ENCODE assay signal across 23 cellular contexts in the genomic region with DNA sequence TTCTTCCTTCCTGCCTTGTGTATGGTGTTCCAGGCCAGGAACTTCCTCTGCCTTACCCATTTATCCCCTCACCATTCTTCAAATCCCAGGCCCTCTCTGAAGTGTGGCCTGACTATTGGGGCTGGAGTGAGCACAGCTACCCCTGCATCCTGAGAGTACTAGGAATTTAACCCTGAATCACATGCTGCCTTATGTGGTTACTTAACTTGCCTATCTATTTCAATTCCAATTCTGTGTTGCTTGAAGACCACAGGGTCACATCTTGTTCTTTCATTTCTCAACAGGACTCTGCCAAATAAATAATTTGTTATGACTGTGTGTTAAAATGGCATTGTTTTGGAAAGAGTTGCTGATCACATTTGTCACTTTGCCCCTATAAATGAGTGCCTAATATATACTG.
DNase-seq lines count a peak whose midpoint lies in the region; ATAC-seq and TF ChIP-seq lines count a peak whose summit lies in the region.
"Had no signal": no experiment of that assay in that cellular context is flagged by ENCODE, and none has a peak within 500 bp of the region (broad histone marks: within the 10 kb centered on the region; RNA-seq: fewer than 3 reads in every experiment).

No MANE protein-coding gene starts in this region.

- H3K4me3 Mint-ChIP-seq in natural killer cell: no peak overlapping the region
- H3K4me3 Mint-ChIP-seq in natural killer cell treated with Interleukin-12 subunit alpha and Interleukin-12 subunit beta and Interleukin-15 and Interleukin-18, amount 100 ng/mL, for 72 hours: no peak overlapping the region
- H3K4me3 Mint-ChIP-seq: activated CD4-positive, alpha-beta memory T cell treated with anti-CD3 and anti-CD28 coated beads for 36 hours; activated naive CD8-positive, alpha-beta T cell treated with anti-CD3 and anti-CD28 coated beads, Interleukin-2, amount 10 ng/mL, durations not matched to agents 7 days and 5 days; CD4-positive, alpha-beta T cell; dendritic cell treated with granulocyte-macrophage colony-stimulating factor and Interleukin-4, amounts not matched to agents 40 ng/mL and 50 ng/mL, for 4 days had no signal

- peaks cover 20 to 23% of the 10 kb centered on the region in 2 donors for H3K4me1 Mint-ChIP-seq in natural killer cell
- H3K4me1 Mint-ChIP-seq in natural killer cell treated with Interleukin-12 subunit alpha and Interleukin-12 subunit beta and Interleukin-15 and Interleukin-18, amount 100 ng/mL, for 72 hours (ENCODE audit: low read depth in 2 of 2): peaks cover 13 to 20% of the 10 kb centered on the region in 2 donors

- no peaks in the 10 kb centered on the region for H3K27me3 Mint-ChIP-seq in natural killer cell (ENCODE audit: low read depth in 2 of 2)
- no peaks in the 10 kb centered on the region for H3K27me3 Mint-ChIP-seq in natural killer cell treated with Interleukin-12 subunit alpha and Interleukin-12 subunit beta and Interleukin-15 and Interleukin-18, amount 100 ng/mL, for 72 hours
- H3K27me3 Mint-ChIP-seq: activated CD4-positive, alpha-beta memory T cell treated with anti-CD3 and anti-CD28 coated beads for 36 hours; activated naive CD8-positive, alpha-beta T cell treated with anti-CD3 and anti-CD28 coated beads, Interleukin-2, amount 10 ng/mL, durations not matched to agents 7 days and 5 days; CD4-positive, alpha-beta T cell; dendritic cell treated with granulocyte-macrophage colony-stimulating factor and Interleukin-4, amounts not matched to agents 40 ng/mL and 50 ng/mL, for 4 days; naive thymus-derived CD4-positive, alpha-beta T cell had no signal

- no peaks in the 10 kb centered on the region for H3K9me3 Mint-ChIP-seq in natural killer cell
- no peaks in the 10 kb centered on the region for H3K9me3 Mint-ChIP-seq in natural killer cell treated with Interleukin-12 subunit alpha and Interleukin-12 subunit beta and Interleukin-15 and Interleukin-18, amount 100 ng/mL, for 72 hours

- no peak for TF ChIP-seq CTCF in natural killer cell (IDR thresholded peaks at IDR 0.05)

- H3K4me3 ChIP-seq in mesodermal cell (ENCODE audit: extremely low read depth, insufficient read depth, low read length, poor library complexity, severe bottlenecking): no peak overlapping the region
- H3K4me3 ChIP-seq: SK-N-MC had no signal

- DNase-seq in natural killer cell (no peak), amniotic epithelial cell (ENCODE audit: low read depth) (peak; percentile 33), left lobe of liver (ENCODE audit: low spot score) (no peak), OCI-M2 (lab: John Stamatoyannopoulos, UW; ENCODE audit: unreplicated experiment) (no peak), HUDEP-2 (lab: John Stamatoyannopoulos, UW; ENCODE audit: unreplicated experiment in 76 of 76) (no peak)
- DNase-seq in natural killer cell treated with Interleukin-12 subunit alpha and Interleukin-12 subunit beta and Interleukin-15 and Interleukin-18, amount 100 ng/mL, for 72 hours (ENCODE audit: low spot score): no peak
- DNase-seq: activated CD4-positive, alpha-beta memory T cell treated with anti-CD3 and anti-CD28 coated beads for 36 hours; activated naive CD8-positive, alpha-beta T cell treated with anti-CD3 and anti-CD28 coated beads, Interleukin-2, amount 10 ng/mL, durations not matched to agents 7 days and 5 days; activated T-cell treated with anti-CD3 and anti-CD28 coated beads, Interleukin-2, amount 50 U/mL, for 48 hours; CD4-positive, alpha-beta T cell; DMS53; GF-D8; KG1; naive thymus-derived CD4-positive, alpha-beta T cell; NCI-H1048; NCI-H2029; stimulated activated CD4-positive, alpha-beta T cell treated with anti-CD3 and anti-CD28 coated beads, Interleukin-2, amount 100 ng/mL, for 24 hours; stimulated activated naive CD4-positive, alpha-beta T cell treated with Interleukin-2 at 50 U/mL for 16 hours had no signal

- no peaks in the 10 kb centered on the region for H3K9me3 ChIP-seq in mesodermal cell (ENCODE audit: control insufficient read depth, low read length)

- peak overlapping the region; percentile 3 to 12 for H3K27ac Mint-ChIP-seq in natural killer cell
- H3K27ac Mint-ChIP-seq in natural killer cell treated with Interleukin-12 subunit alpha and Interleukin-12 subunit beta and Interleukin-15 and Interleukin-18, amount 100 ng/mL, for 72 hours: peak overlapping the region in 1 of 2 donors; percentile 4
- H3K27ac Mint-ChIP-seq: activated CD4-positive, alpha-beta memory T cell treated with anti-CD3 and anti-CD28 coated beads for 36 hours; activated naive CD8-positive, alpha-beta T cell treated with anti-CD3 and anti-CD28 coated beads, Interleukin-2, amount 10 ng/mL, durations not matched to agents 7 days and 5 days; dendritic cell treated with granulocyte-macrophage colony-stimulating factor and Interleukin-4, amounts not matched to agents 40 ng/mL and 50 ng/mL, for 4 days had no signal

- peaks cover 8% of the 10 kb centered on the region for H3K36me3 Mint-ChIP-seq in natural killer cell
- peaks cover 25% of the 10 kb centered on the region for H3K36me3 Mint-ChIP-seq in natural killer cell treated with Interleukin-12 subunit alpha and Interleukin-12 subunit beta and Interleukin-15 and Interleukin-18, amount 100 ng/mL, for 72 hours

- H3K4me1 ChIP-seq in mesodermal cell (ENCODE audit: control insufficient read depth, insufficient read depth, low read length, poor library complexity, severe bottlenecking): peaks cover 6% of the 10 kb centered on the region
- H3K4me1 ChIP-seq: parathyroid adenoma had no signal

- ATAC-seq in natural killer cell: no peak
- ATAC-seq in natural killer cell treated with Interleukin-12 subunit alpha and Interleukin-12 subunit beta and Interleukin-15 and Interleukin-18, amount 100 ng/mL, for 72 hours: no peak
- ATAC-seq in left lobe of liver: no peak
- ATAC-seq in HG02610 (IDR thresholded peaks at IDR 0.05; ENCODE audit: unreplicated experiment): no peak
- ATAC-seq: naive thymus-derived CD4-positive, alpha-beta T cell had no signal

- H3K27ac ChIP-seq in mesodermal cell (ENCODE audit: low read depth, low read length, severe bottlenecking): peak overlapping the region; percentile 38
- H3K27ac ChIP-seq: parathyroid adenoma, SK-N-MC had no signal

- peaks cover 8% of the 10 kb centered on the region for H3K36me3 ChIP-seq in mesodermal cell (ENCODE audit: control insufficient read depth, insufficient read depth, low read length)

- intact Hi-C loops in natural killer cell (cut with micrococcal nuclease): no loop called here
